In the genomic region with DNA sequence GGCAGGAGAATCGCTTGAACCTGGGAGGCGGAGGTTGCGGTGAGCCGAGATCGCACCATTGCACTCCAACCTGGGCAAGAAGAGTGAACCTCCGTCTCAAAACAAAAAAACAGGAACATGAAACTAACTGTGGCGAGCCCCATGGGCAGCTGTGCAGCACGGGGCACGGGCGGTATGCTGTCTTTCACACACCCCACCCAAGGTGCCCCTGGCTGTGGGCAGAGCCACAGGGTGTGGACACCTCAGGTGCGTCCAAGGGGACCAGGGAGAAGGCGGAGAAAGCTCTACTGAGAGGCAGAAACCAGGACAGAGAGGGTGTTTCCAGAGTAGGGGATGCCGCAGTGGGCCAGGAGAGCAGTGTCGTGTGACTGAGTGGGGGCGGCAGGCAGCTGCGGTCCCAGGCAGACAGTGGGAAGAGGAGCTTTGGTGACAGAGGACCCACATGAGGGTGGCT, we compare ENCODE assay signal across 9 cellular contexts. TPM values are rescaled to one million over a fixed set of nuclear protein-coding genes. Genes with fewer than 3 reads are reported as not detected.
DNase-seq lines count a peak whose midpoint lies in the region; ATAC-seq and TF ChIP-seq lines count a peak whose summit lies in the region.
"Had no signal": no experiment of that assay in that cellular context is flagged by ENCODE, and none has a peak within 500 bp of the region (broad histone marks: within the 10 kb centered on the region; RNA-seq: fewer than 3 reads in every experiment).

No MANE protein-coding gene starts in this region.

- H3K27ac ChIP-seq in BLaER1, result peak overlapping the region; percentile 86
- no peak overlapping the region for H3K27ac ChIP-seq in SK-N-SH (ENCODE audit: low read depth in 2 of 2, low read length in 1 of 2)
- no peak overlapping the region for H3K27ac ChIP-seq in WERI-Rb-1

- 96% methylated on average over 16 of the region's 16 CpGs for WGBS in SK-N-SH (ENCODE audit: low lambda C conversion rate)

- H3K4me2 ChIP-seq in BLaER1 (peak overlapping the region; percentile 96), SK-N-SH (no peak overlapping the region)

- H3K9me2 ChIP-seq in SK-N-SH, result no peaks in the 10 kb centered on the region

- CTCF ChIA-PET in activated B cell treated with CpG ODN at 0.5 μM for 24 hours (lab: Charles Lee) (interaction anchor here (0.8 to 1.8 kb wide), 9 partner anchors 11 to 249 kb away, joined by 3 to 13 read pairs (median 5); no protein-coding TSS in a partner anchor), SK-N-SH (lab: Yijun Ruan, JAX) (no interaction called here)

- H3K4me1 ChIP-seq in BLaER1, result peaks cover 43% of the 10 kb centered on the region
- H3K4me1 ChIP-seq in SK-N-SH (ENCODE audit: control insufficient read depth in 1 of 2, insufficient read depth in 2 of 2, low read depth in 1 of 2, low read length in 1 of 2), result no peaks in the 10 kb centered on the region

- H3K4me3 Mint-ChIP-seq in activated B cell treated with CpG ODN at 0.5 μM for 24 hours, result peak overlapping the region; percentile 88
- H3K4me3 Mint-ChIP-seq: nephron had no signal

- H3F3A ChIP-seq in SK-N-SH (replicated peaks; ENCODE audit: insufficient read depth), result no peaks in the 10 kb centered on the region

- peaks cover 19% of the 10 kb centered on the region; the same call in 1 of the 2 replicates for H3K79me2 ChIP-seq in SK-N-SH (ENCODE audit: insufficient read depth)

- no peak overlapping the region for H2AFZ ChIP-seq in SK-N-SH (ENCODE audit: low read depth)

- H3K9ac ChIP-seq in BLaER1, result peak overlapping the region; percentile 67
- H3K9ac ChIP-seq in SK-N-SH, result no peak overlapping the region

- no peak for TF ChIP-seq RAD21 in SK-N-SH (IDR thresholded peaks at IDR 0.05; ENCODE audit: low read length)

- peak overlapping the region; percentile 100 for H3K27ac Mint-ChIP-seq in activated B cell treated with CpG ODN at 0.5 μM for 24 hours
- H3K27ac Mint-ChIP-seq: nephron had no signal

- H3K27me3 ChIP-seq in BLaER1 (no peaks in the 10 kb centered on the region), SK-N-SH (ENCODE audit: insufficient read depth) (no peaks in the 10 kb centered on the region), WERI-Rb-1 (ENCODE audit: insufficient read depth, low read depth, severe bottlenecking) (no peaks in the 10 kb centered on the region)

- H3K9me3 Mint-ChIP-seq in activated B cell treated with CpG ODN at 0.5 μM for 24 hours, result no peaks in the 10 kb centered on the region

- ATAC-seq in HG03025 (IDR thresholded peaks at IDR 0.05; ENCODE audit: low FRiP score, unreplicated experiment) (peak; percentile 69), activated B cell treated with CpG ODN at 0.5 μM for 24 hours (ENCODE audit: low read depth) (peak; percentile 85)

- POLR2A ChIA-PET in activated B cell treated with CpG ODN at 0.5 μM for 24 hours (lab: Charles Lee), result interaction anchor here (1.0 to 2.7 kb wide), 17 partner anchors 10 to 509 kb away, joined by 3 to 169 read pairs (median 8); partner anchors contain the start of genes ANKRD10, CARS2, ING1 and NAXD
- POLR2A ChIA-PET in SK-N-SH (lab: Yijun Ruan, JAX), result no interaction called here

- H3K9me3 ChIP-seq in BLaER1, result peaks cover 6% of the 10 kb centered on the region; the same call in 1 of the 2 replicates
- no peaks in the 10 kb centered on the region for H3K9me3 ChIP-seq in SK-N-SH
- H3K9me3 ChIP-seq in WERI-Rb-1 (ENCODE audit: severe bottlenecking), result no peaks in the 10 kb centered on the region

- TF ChIP-seq CTCF in activated B cell treated with CpG ODN at 0.5 μM for 24 hours (IDR thresholded peaks at IDR 0.05) (no peak), SK-N-SH (IDR thresholded peaks at IDR 0.05) (no peak), WERI-Rb-1 (IDR thresholded peaks at IDR 0.05; ENCODE audit: low read depth, low read length) (no peak)

- peaks cover 72% of the 10 kb centered on the region for H3K4me1 Mint-ChIP-seq in activated B cell treated with CpG ODN at 0.5 μM for 24 hours
- H3K4me1 Mint-ChIP-seq: nephron had no signal

- intact Hi-C loops in activated B cell treated with CpG ODN at 0.5 μM for 24 hours (cut with micrococcal nuclease), result loop anchor here (1.0 to 5.0 kb wide), 11 partner anchors 11 to 508 kb away; partner anchors contain the start of genes ANKRD10 and CARS2

- peak; percentile 7 for TF ChIP-seq POLR2A in GM19099 (IDR thresholded peaks at IDR 0.05; ENCODE audit: extremely low read depth, insufficient read length, low read depth)

- no peaks in the 10 kb centered on the region for H3K27me3 Mint-ChIP-seq in activated B cell treated with CpG ODN at 0.5 μM for 24 hours

- H3K4me3 ChIP-seq in BLaER1 (peak overlapping the region; percentile 44), SK-N-SH (ENCODE audit: low read depth in 2 of 2, low read length in 1 of 2) (no peak overlapping the region), WERI-Rb-1 (ENCODE audit: low read depth, low read length) (no peak overlapping the region)

- peaks cover 38% of the 10 kb centered on the region for H3K36me3 ChIP-seq in BLaER1
- peaks cover 10 to 27% of the 10 kb centered on the region in 2 experiments for H3K36me3 ChIP-seq in SK-N-SH (replicated peaks in 1 of 2; ENCODE audit: control insufficient read depth in 1 of 2, insufficient read depth in 2 of 2, low read length in 1 of 2)
- H3K36me3 ChIP-seq in WERI-Rb-1, result peaks cover 49% of the 10 kb centered on the region

- DNase-seq in activated B cell treated with CpG ODN at 0.5 μM for 24 hours, result peak; percentile 77
- DNase-seq in inferior parietal cortex (ENCODE audit: extremely low spot score), result no peak
- DNase-seq in SK-N-SH, result no peak
- no peak for DNase-seq in NCI-H345 (lab: John Stamatoyannopoulos, UW)
- no peak for DNase-seq in WERI-Rb-1

- H3K36me3 Mint-ChIP-seq in activated B cell treated with CpG ODN at 0.5 μM for 24 hours (ENCODE audit: low read depth), result peaks cover 49% of the 10 kb centered on the region

- H4K20me1 ChIP-seq in BLaER1 (peaks cover 32% of the 10 kb centered on the region), SK-N-SH (ENCODE audit: insufficient read depth) (no peaks in the 10 kb centered on the region)

- TF ChIP-seq EP300 in SK-N-SH (IDR thresholded peaks at IDR 0.05; ENCODE audit: borderline replicate concordance in 1 of 2, low read depth in 1 of 2, low read length in 1 of 2), result no peak

TF ChIP-seq in SK-N-SH, 30 proteins besides CTCF, POLR2A, EP300 and RAD21:
- TF ChIP-seq TAF1 (IDR thresholded peaks at IDR 0.05; ENCODE audit: borderline replicate concordance, low read depth, low read length) (no peak), USF1 (IDR thresholded peaks at IDR 0.05; ENCODE audit: borderline replicate concordance, low read depth) (no peak), GATA2 (CRISPR knock-in tag; IDR thresholded peaks at IDR 0.05) (no peak), NRF1 (IDR thresholded peaks at IDR 0.05; ENCODE audit: low read depth, low read length) (no peak), TCF12 (IDR thresholded peaks at IDR 0.05) (no peak)

RNA-seq across cellular contexts. Expression of gene CARS2, which starts 29.8 kb away (rescaled TPM):
- total RNA-seq in activated B cell treated with CpG ODN at 0.5 μM for 24 hours, result 90.1 and 115 TPM in 2 replicates
- 78.6 and 80.6 TPM in 2 replicates for polyA plus RNA-seq in SK-N-SH (2012; rRNA removed)
- 36.6 and 47.0 TPM in 2 replicates for polyA plus RNA-seq in SK-N-SH (2012; cell fraction: cytosol; rRNA removed)
- polyA plus RNA-seq in SK-N-SH (2012; cell fraction: nucleus; rRNA removed), result 292 and 307 TPM in 2 replicates

RNA-seq across cellular contexts. Expression of gene ING1, which starts 37.4 kb away (rescaled TPM):
- 14.3 and 15.3 TPM in 2 replicates for total RNA-seq in activated B cell treated with CpG ODN at 0.5 μM for 24 hours
- 19.8 and 25.4 TPM in 2 replicates for polyA plus RNA-seq in SK-N-SH (2012; rRNA removed)
- polyA plus RNA-seq in SK-N-SH (2012; cell fraction: cytosol; rRNA removed), result 10.7 and 16.3 TPM in 2 replicates
- polyA plus RNA-seq in SK-N-SH (2012; cell fraction: nucleus; rRNA removed), result 16.6 and 18.0 TPM in 2 replicates
